In the genomic region with DNA sequence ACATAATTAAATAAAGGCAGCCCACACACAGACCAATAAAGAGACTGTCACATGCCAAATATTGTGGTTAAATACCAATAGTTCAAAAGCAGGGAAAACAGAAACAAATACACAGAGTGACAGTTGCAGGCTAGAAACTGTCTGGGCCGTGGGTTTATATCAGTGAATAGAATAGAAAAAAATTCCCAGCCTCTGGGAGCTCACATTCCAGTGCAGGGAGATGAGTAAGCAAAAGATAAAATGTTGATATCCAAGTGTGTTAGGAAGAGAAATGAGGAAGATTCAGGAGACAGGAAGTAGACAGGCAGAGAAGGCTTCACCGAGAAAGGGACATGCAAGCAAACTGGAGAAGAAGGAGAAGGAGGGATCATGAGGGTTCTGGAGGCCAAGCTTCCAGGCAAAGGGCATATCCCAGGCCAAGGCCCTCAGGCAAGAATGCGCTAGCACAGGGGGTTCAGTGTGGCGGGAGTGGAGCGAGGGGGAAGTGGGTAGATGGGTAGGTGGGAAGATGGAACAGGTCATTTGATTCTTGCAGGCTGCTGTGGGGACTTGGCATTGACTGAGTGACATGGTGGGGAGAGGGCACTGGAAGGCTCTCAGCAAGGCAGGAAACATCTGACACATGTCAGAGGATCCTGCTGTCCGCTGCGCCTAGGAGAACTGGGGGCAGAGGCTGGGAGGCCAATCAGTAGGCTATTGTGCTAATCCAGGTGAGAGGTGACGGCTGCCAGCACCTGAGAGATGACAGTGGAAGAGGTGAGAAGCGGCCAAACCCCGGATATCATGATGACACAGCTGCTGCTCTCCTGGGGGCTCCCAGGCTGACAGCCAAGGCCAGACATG, we compare ENCODE assay signal across 12 cellular contexts.
A peak's percentile ranks its signal among the peaks of the same experiment; 100 is the strongest.
DNase-seq lines count a peak whose midpoint lies in the region; ATAC-seq and TF ChIP-seq lines count a peak whose summit lies in the region.
"Had no signal": no experiment of that assay in that cellular context is flagged by ENCODE, and none has a peak within 500 bp of the region (broad histone marks: within the 10 kb centered on the region; RNA-seq: fewer than 3 reads in every experiment).

No MANE protein-coding gene starts in this region.

- TF ChIP-seq CTCF in VCaP (conservative IDR thresholded peaks at IDR 0.05) (no peak), GM10266 (IDR thresholded peaks at IDR 0.05; ENCODE audit: control insufficient read depth, insufficient read depth, low read depth, missing control alignments) (no peak)

- no peak overlapping the region for H3K4me3 Mint-ChIP-seq in activated T-cell treated with anti-CD3 and anti-CD28 coated beads, Interleukin-2, amount 50 U/mL, for 24 hours
- no peak overlapping the region for H3K4me3 Mint-ChIP-seq in effector memory CD8-positive, alpha-beta T cell

- DNase-seq in AG08395 (ENCODE audit: low spot score) (peak; percentile 21), NCI-H1417 (lab: John Stamatoyannopoulos, UW) (peak in 2 of 3 experiments; percentile 82 to 95), left lobe of liver (ENCODE audit: low spot score) (no peak), GM10266 (ENCODE audit: extremely low spot score) (no peak)
- DNase-seq in activated T-cell treated with anti-CD3 and anti-CD28 coated beads, Interleukin-2, amount 50 U/mL, for 24 hours = no peak
- no peak for DNase-seq in effector memory CD8-positive, alpha-beta T cell
- DNase-seq: AML-193, small intestine, WERI-Rb-1 had no signal

- peak overlapping the region; percentile 29; the same call in 1 of the 2 replicates for H3K27ac ChIP-seq in VCaP
- H3K27ac ChIP-seq: WERI-Rb-1 had no signal

- ATAC-seq in left lobe of liver = peak; percentile 15
- no peak for ATAC-seq in activated CD4-positive, CD25-positive, alpha-beta regulatory T cell treated with anti-CD3 and anti-CD28 coated beads, Interleukin-2, amount 50 U/mL, for 24 hours
- ATAC-seq in effector memory CD8-positive, alpha-beta T cell (replicated peaks) = no peak
- ATAC-seq: activated naive CD4-positive, alpha-beta T cell treated with anti-CD3 and anti-CD28 coated beads, Interleukin-2, amount 50 U/mL, for 72 hours had no signal

- H3K36me3 Mint-ChIP-seq in activated T-cell treated with anti-CD3 and anti-CD28 coated beads, Interleukin-2, amount 50 U/mL, for 24 hours (ENCODE audit: low read depth) = no peaks in the 10 kb centered on the region
- H3K36me3 Mint-ChIP-seq in effector memory CD8-positive, alpha-beta T cell (ENCODE audit: insufficient read depth) = no peaks in the 10 kb centered on the region
- H3K36me3 Mint-ChIP-seq: activated naive CD4-positive, alpha-beta T cell treated with anti-CD3 and anti-CD28 coated beads, Interleukin-2, amount 50 U/mL, for 72 hours had no signal

- H3K4me1 Mint-ChIP-seq in activated T-cell treated with anti-CD3 and anti-CD28 coated beads, Interleukin-2, amount 50 U/mL, for 24 hours (ENCODE audit: low read depth) = no peaks in the 10 kb centered on the region
- H3K4me1 Mint-ChIP-seq in effector memory CD8-positive, alpha-beta T cell (ENCODE audit: low read depth in 2 of 2) = no peaks in the 10 kb centered on the region

- no peaks in the 10 kb centered on the region for H3K9me3 Mint-ChIP-seq in activated T-cell treated with anti-CD3 and anti-CD28 coated beads, Interleukin-2, amount 50 U/mL, for 24 hours
- no peaks in the 10 kb centered on the region for H3K9me3 Mint-ChIP-seq in effector memory CD8-positive, alpha-beta T cell
- H3K9me3 Mint-ChIP-seq: activated naive CD4-positive, alpha-beta T cell treated with anti-CD3 and anti-CD28 coated beads, Interleukin-2, amount 50 U/mL, for 72 hours had no signal

- H3K27ac Mint-ChIP-seq in activated T-cell treated with anti-CD3 and anti-CD28 coated beads, Interleukin-2, amount 50 U/mL, for 24 hours = no peak overlapping the region
- H3K27ac Mint-ChIP-seq in effector memory CD8-positive, alpha-beta T cell = no peak overlapping the region

- H3K27me3 Mint-ChIP-seq in activated T-cell treated with anti-CD3 and anti-CD28 coated beads, Interleukin-2, amount 50 U/mL, for 24 hours = peaks cover 5% of the 10 kb centered on the region
- H3K27me3 Mint-ChIP-seq in effector memory CD8-positive, alpha-beta T cell = peaks cover 22 to 74% of the 10 kb centered on the region in 2 donors

Comparison
In these comparisons a context has a peak if more than half of its experiments do, and no peak if none do; other contexts are left out.
1. DNase-seq: peak in AG08395 (single experiment) and NCI-H1417 (2 of 3); none in left lobe of liver (single experiment), activated T-cell treated with anti-CD3 and anti-CD28 coated beads, Interleukin-2, amount 50 U/mL, for 24 hours (single experiment), effector memory CD8-positive, alpha-beta T cell (0 of 3) and GM10266 (single experiment).